In genomic region chr4:41535911-41536361, GRCh38 we compare ENCODE assay signal across 1 cellular context.
TF ChIP-seq lines count a peak whose summit lies in the region.

No MANE protein-coding gene starts in this region.

TF ChIP-seq in HepG2, 621 proteins besides CTCF, POLR2A, EP300 and RAD21 (continued from another document):
- TF ChIP-seq ZNF354B (CRISPR knock-in tag; IDR thresholded peaks at IDR 0.05) (no peak), ZNF691 (CRISPR knock-in tag; IDR thresholded peaks at IDR 0.05; ENCODE audit: borderline replicate concordance, low read depth) (no peak), AGO2 (optimal IDR thresholded peaks at IDR 0.05; ENCODE audit: low read depth, low read length) (no peak), EED (CRISPR knock-in tag; IDR thresholded peaks at IDR 0.05) (no peak), HES4 (CRISPR knock-in tag; IDR thresholded peaks at IDR 0.05; ENCODE audit: borderline replicate concordance) (no peak), NFATC3 (CRISPR knock-in tag; IDR thresholded peaks at IDR 0.05) (no peak), SMARCE1 (IDR thresholded peaks at IDR 0.05; ENCODE audit: borderline replicate concordance) (no peak), HDAC2 (CRISPR knock-in tag; IDR thresholded peaks at IDR 0.05) (no peak), ZKSCAN5 (CRISPR knock-in tag; IDR thresholded peaks at IDR 0.05) (no peak), ATF7-NPFF (CRISPR knock-in tag; IDR thresholded peaks at IDR 0.05; ENCODE audit: low read depth) (no peak), FLYWCH1 (CRISPR knock-in tag; IDR thresholded peaks at IDR 0.05) (no peak)
- TF ChIP-seq, protein P1, sequence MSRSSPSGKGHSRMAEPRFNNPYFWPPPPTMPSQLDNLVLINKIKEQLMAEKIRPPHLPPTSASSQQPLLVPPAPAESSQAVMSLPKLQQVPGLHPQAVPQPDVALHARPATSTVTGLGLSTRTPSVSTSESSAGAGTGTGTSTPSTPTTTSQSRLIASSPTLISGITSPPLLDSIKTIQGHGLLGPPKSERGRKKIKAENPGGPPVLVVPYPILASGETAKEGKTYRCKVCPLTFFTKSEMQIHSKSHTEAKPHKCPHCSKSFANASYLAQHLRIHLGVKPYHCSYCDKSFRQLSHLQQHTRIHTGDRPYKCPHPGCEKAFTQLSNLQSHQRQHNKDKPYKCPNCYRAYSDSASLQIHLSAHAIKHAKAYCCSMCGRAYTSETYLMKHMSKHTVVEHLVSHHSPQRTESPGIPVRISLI (CRISPR knock-in tag; IDR thresholded peaks at IDR 0.05; ENCODE audit: borderline replicate concordance): no peak
